In genomic region chr1:19484793-19485361, GRCh38 we compare ENCODE assay signal across 8 cellular contexts. TPM values are rescaled to one million over a fixed set of nuclear protein-coding genes. Genes with fewer than 3 reads are reported as not detected.
DNase-seq lines count a peak whose midpoint lies in the region; ATAC-seq and TF ChIP-seq lines count a peak whose summit lies in the region.

No MANE protein-coding gene starts in this region.

- peak overlapping the region; percentile 99 for H3K4me3 ChIP-seq in SU-DHL-6 (ENCODE audit: insufficient read depth, low read length, poor library complexity, severe bottlenecking)

- H3K9me2 ChIP-seq in SU-DHL-6 (replicated peaks; ENCODE audit: insufficient read depth, low read length): no peaks in the 10 kb centered on the region

- H3F3A ChIP-seq in SU-DHL-6 (ENCODE audit: insufficient read depth): 0 out of 2 replicates have a peak, but pooled peaks cover 4% of the 10 kb centered on the region

- H3K9me3 ChIP-seq in SU-DHL-6 (ENCODE audit: insufficient read depth, low read length): no peaks in the 10 kb centered on the region

- no peak overlapping the region for H2AFZ ChIP-seq in SU-DHL-6 (ENCODE audit: low read depth, low read length, severe bottlenecking)

- DNase-seq in Right ventricle myocardium inferior (ENCODE audit: missing footprints) (no peak), cardiac septum (ENCODE audit: low spot score) (no peak), epithelial cell of prostate (ENCODE audit: low read depth, low spot score) (no peak), midbrain (lab: John Stamatoyannopoulos, UW) (no peak), NCI-H345 treated with DMSO at 0.1 percent for 48 hours (lab: John Stamatoyannopoulos, UW; ENCODE audit: unreplicated experiment) (no peak)
- no peak for DNase-seq in natural killer cell treated with Interleukin-12 subunit alpha and Interleukin-12 subunit beta and Interleukin-15 and Interleukin-18, amount 100 ng/mL, for 72 hours (ENCODE audit: low spot score)

- intact Hi-C loops in Right ventricle myocardium inferior (cut with DNase I): loop anchor here (5.0 kb wide), 5 partner anchors 48 to 162 kb away; no protein-coding TSS in a partner anchor
- intact Hi-C loops in cardiac septum (cut with DNase I): loop anchor here (5.0 to 10.0 kb wide), 3 partner anchors 93 to 167 kb away; a partner anchor contains a TSS

- no peaks in the 10 kb centered on the region for H3K36me3 ChIP-seq in SU-DHL-6 (ENCODE audit: low read length)

- H4K20me1 ChIP-seq in SU-DHL-6 (ENCODE audit: low read depth, low read length): peaks cover 21% of the 10 kb centered on the region

- H3K4me2 ChIP-seq in SU-DHL-6 (ENCODE audit: low read depth, low read length, poor library complexity, severe bottlenecking): peak overlapping the region; percentile 76

- H3K27me3 ChIP-seq in SU-DHL-6 (ENCODE audit: low read length): no peaks in the 10 kb centered on the region

- peak overlapping the region; percentile 99 for H3K9ac ChIP-seq in SU-DHL-6 (ENCODE audit: low read length)

- ATAC-seq in Right ventricle myocardium inferior: peak; percentile 17
- ATAC-seq in HG03039 (IDR thresholded peaks at IDR 0.05; ENCODE audit: unreplicated experiment): peak; percentile 11
- ATAC-seq in natural killer cell treated with Interleukin-12 subunit alpha and Interleukin-12 subunit beta and Interleukin-15 and Interleukin-18, amount 100 ng/mL, for 72 hours: peak; percentile 4 to 9

- H3K79me2 ChIP-seq in SU-DHL-6 (ENCODE audit: insufficient read depth, low read length): peaks cover 54% of the 10 kb centered on the region

- H3K27ac Mint-ChIP-seq in natural killer cell treated with Interleukin-12 subunit alpha and Interleukin-12 subunit beta and Interleukin-15 and Interleukin-18, amount 100 ng/mL, for 72 hours: peak overlapping the region; percentile 76 to 87

- H3K4me3 Mint-ChIP-seq in natural killer cell treated with Interleukin-12 subunit alpha and Interleukin-12 subunit beta and Interleukin-15 and Interleukin-18, amount 100 ng/mL, for 72 hours: peak overlapping the region; percentile 93

- H3K9me3 Mint-ChIP-seq in natural killer cell treated with Interleukin-12 subunit alpha and Interleukin-12 subunit beta and Interleukin-15 and Interleukin-18, amount 100 ng/mL, for 72 hours: no peaks in the 10 kb centered on the region

- H3K4me1 Mint-ChIP-seq in natural killer cell treated with Interleukin-12 subunit alpha and Interleukin-12 subunit beta and Interleukin-15 and Interleukin-18, amount 100 ng/mL, for 72 hours (ENCODE audit: low read depth in 2 of 2): peaks cover 51 to 60% of the 10 kb centered on the region in 2 donors

- no peaks in the 10 kb centered on the region for H3K27me3 Mint-ChIP-seq in natural killer cell treated with Interleukin-12 subunit alpha and Interleukin-12 subunit beta and Interleukin-15 and Interleukin-18, amount 100 ng/mL, for 72 hours

- no peaks in the 10 kb centered on the region for H3K36me3 Mint-ChIP-seq in natural killer cell treated with Interleukin-12 subunit alpha and Interleukin-12 subunit beta and Interleukin-15 and Interleukin-18, amount 100 ng/mL, for 72 hours

- peak overlapping the region; percentile 72 for H3K27ac ChIP-seq in SU-DHL-6 (ENCODE audit: low read depth, low read length)
- peak overlapping the region; percentile 95 for H3K27ac ChIP-seq in epithelial cell of prostate

- TF ChIP-seq CTCF in SU-DHL-6 (IDR thresholded peaks at IDR 0.05; ENCODE audit: insufficient read depth, low read length, poor library complexity, severe bottlenecking): no peak

RNA-seq across cellular contexts. Expression of gene CAPZB, which starts 0.5 kb away (rescaled TPM):
- total RNA-seq in Right ventricle myocardium inferior (267 TPM), cardiac septum (213 TPM)
- 100 to 1,000 TPM; 270 to 359 TPM for total RNA-seq in natural killer cell treated with Interleukin-12 subunit alpha and Interleukin-12 subunit beta and Interleukin-15 and Interleukin-18, amount 100 ng/mL, for 72 hours
